ENCODE assay signal across 11 cellular contexts in genomic region chr10:104680467-104681401, GRCh38. TPM values are rescaled to one million over a fixed set of nuclear protein-coding genes. Genes with fewer than 3 reads are reported as not detected.
DNase-seq lines count a peak whose midpoint lies in the region; TF ChIP-seq lines count a peak whose summit lies in the region.
"Had no signal": no experiment of that assay in that cellular context is flagged by ENCODE, and none has a peak within 500 bp of the region (broad histone marks: within the 10 kb centered on the region; RNA-seq: fewer than 3 reads in every experiment).

No MANE protein-coding gene starts in this region.

- peaks cover 2% of the 10 kb centered on the region for H3K9me3 Mint-ChIP-seq in activated naive CD8-positive, alpha-beta T cell treated with anti-CD3 and anti-CD28 coated beads for 36 hours

- H3K4me3 Mint-ChIP-seq in activated naive CD8-positive, alpha-beta T cell treated with anti-CD3 and anti-CD28 coated beads for 36 hours, result no peak overlapping the region

- H3K9ac ChIP-seq in HUES64 (ENCODE audit: low read depth, low read length), result peak overlapping the region; percentile 69
- H3K9ac ChIP-seq in smooth muscle cell (ENCODE audit: low read depth), result no peak overlapping the region

- H3K36me3 Mint-ChIP-seq in activated naive CD8-positive, alpha-beta T cell treated with anti-CD3 and anti-CD28 coated beads for 36 hours, result no peaks in the 10 kb centered on the region

- no peaks in the 10 kb centered on the region for H4K20me1 ChIP-seq in smooth muscle cell (ENCODE audit: low read depth)

- H3K4me1 ChIP-seq in HUES64 (ENCODE audit: insufficient read depth, low read length) (no peaks in the 10 kb centered on the region), smooth muscle cell (ENCODE audit: low read depth) (no peaks in the 10 kb centered on the region)

- H3K4me2 ChIP-seq in smooth muscle cell, result peak overlapping the region; percentile 87

- peak in 9 of 10 donors; percentile 14 to 87 (median 70) for DNase-seq in dorsolateral prefrontal cortex
- peak; percentile 23 for DNase-seq in kidney epithelial cell (ENCODE audit: low read depth)
- DNase-seq in smooth muscle cell (lab: John Stamatoyannopoulos, UW; ENCODE audit: unreplicated experiment), result peak; percentile 7
- DNase-seq in NCI-H2107 treated with DMSO at 0.1 percent for 48 hours (lab: John Stamatoyannopoulos, UW; ENCODE audit: unreplicated experiment), result no peak
- DNase-seq in activated naive CD8-positive, alpha-beta T cell treated with anti-CD3 and anti-CD28 coated beads for 36 hours, result no peak
- no peak for DNase-seq in OCI-M1 (lab: John Stamatoyannopoulos, UW)
- no peak for DNase-seq in activated gamma-delta T cell (lab: John Stamatoyannopoulos, UW)
- DNase-seq: activated T-cell treated with anti-CD3 and anti-CD28 coated beads, Interleukin-2, amount 50 U/mL, for 48 hours; KBM-7 had no signal

- no peaks in the 10 kb centered on the region for H3K79me2 ChIP-seq in smooth muscle cell (ENCODE audit: low read depth)

- H3F3A ChIP-seq in smooth muscle cell (ENCODE audit: low read depth), result no peaks in the 10 kb centered on the region

- H3K9me3 ChIP-seq in HUES64 (ENCODE audit: insufficient read depth, low read depth, low read length) (no peaks in the 10 kb centered on the region), smooth muscle cell (replicated peaks; ENCODE audit: low read depth) (no peaks in the 10 kb centered on the region)

- no peaks in the 10 kb centered on the region for H3K4me1 Mint-ChIP-seq in activated naive CD8-positive, alpha-beta T cell treated with anti-CD3 and anti-CD28 coated beads for 36 hours

- intact Hi-C loops in dorsolateral prefrontal cortex (cut with DNase I), result no loop called here

- H3K27ac ChIP-seq in HUES64 (ENCODE audit: low read depth, low read length), result peak overlapping the region; percentile 50
- peak overlapping the region; percentile 17 to 88 (median 75) for H3K27ac ChIP-seq in dorsolateral prefrontal cortex
- peak overlapping the region; percentile 27 for H3K27ac ChIP-seq in smooth muscle cell (ENCODE audit: low read depth)

- peak overlapping the region; percentile 61 for H3K4me3 ChIP-seq in HUES64 (ENCODE audit: low read length)
- peak overlapping the region; percentile 21 to 67 (median 54) for H3K4me3 ChIP-seq in dorsolateral prefrontal cortex
- H3K4me3 ChIP-seq in kidney epithelial cell (ENCODE audit: low read depth, low read length), result peak overlapping the region; percentile 29
- peak overlapping the region; percentile 51 for H3K4me3 ChIP-seq in smooth muscle cell

- peaks cover 44% of the 10 kb centered on the region for H3K27me3 Mint-ChIP-seq in activated naive CD8-positive, alpha-beta T cell treated with anti-CD3 and anti-CD28 coated beads for 36 hours

- H3K27me3 ChIP-seq in HUES64 (ENCODE audit: insufficient read depth, low read length) (peaks cover 7% of the 10 kb centered on the region), dorsolateral prefrontal cortex (no peaks in the 10 kb centered on the region), kidney epithelial cell (ENCODE audit: control insufficient read depth, insufficient read depth, low read length) (no peaks in the 10 kb centered on the region), smooth muscle cell (ENCODE audit: low read depth) (peaks cover 29% of the 10 kb centered on the region)

- H3K27ac Mint-ChIP-seq in activated naive CD8-positive, alpha-beta T cell treated with anti-CD3 and anti-CD28 coated beads for 36 hours, result no peak overlapping the region

- H3K36me3 ChIP-seq in HUES64 (ENCODE audit: insufficient read depth, low read length), result no peaks in the 10 kb centered on the region
- no peaks in the 10 kb centered on the region for H3K36me3 ChIP-seq in kidney epithelial cell (ENCODE audit: control insufficient read depth, insufficient read depth, low read length)
- no peaks in the 10 kb centered on the region for H3K36me3 ChIP-seq in smooth muscle cell (ENCODE audit: low read depth)

- WGBS in HUES64, result 27% methylated on average over 33 of the region's 35 CpGs
- 24% methylated on average over 35 of the region's 35 CpGs for whole genome bisulfite sequencing in smooth muscle cell (ENCODE audit: low lambda C conversion rate)

- TF ChIP-seq CTCF in dorsolateral prefrontal cortex (IDR thresholded peaks at IDR 0.05 in 54 of 56, conservative IDR thresholded peaks at IDR 0.05 in 2 of 56; ENCODE audit: low read depth in 1 of 56, partially characterized antibody in 56 of 56) (peak in 6 of 56 donors; percentile 6 to 24 (median 10)), kidney epithelial cell (IDR thresholded peaks at IDR 0.05; ENCODE audit: insufficient read depth, low read length, poor library complexity, severe bottlenecking) (no peak), smooth muscle cell (IDR thresholded peaks at IDR 0.05; ENCODE audit: borderline replicate concordance, insufficient read depth, poor library complexity, severe bottlenecking) (no peak)

- H2AFZ ChIP-seq in smooth muscle cell (ENCODE audit: low read depth), result peak overlapping the region; percentile 92

RNA-seq across cellular contexts. Expression of gene SORCS3, which starts 39.6 kb away (rescaled TPM):
- polyA plus RNA-seq in HUES64 (2013, experiment 1 of 2), result 0.20 TPM
- 0.32 TPM for polyA plus RNA-seq in HUES64 (2013, experiment 2 of 2)
- total RNA-seq in dorsolateral prefrontal cortex, result 10 to 100 TPM in 110 of 120 experiments, 1 to 10 TPM in 10; 7.0 to 23.3 (median 14.2) TPM
- total RNA-seq in kidney epithelial cell, result 0.96 and 1.2 TPM in 2 replicates
- not detected in 2 replicates for total RNA-seq in smooth muscle cell
- polyA plus RNA-seq in smooth muscle cell, result not detected in 2 replicates
- not detected for total RNA-seq in activated naive CD8-positive, alpha-beta T cell treated with anti-CD3 and anti-CD28 coated beads for 36 hours
- total RNA-seq: fibroblast of villous mesenchyme had no signal

Comparison
In these comparisons a context has a peak if more than half of its experiments do, and no peak if none do; other contexts are left out.
1. DNase-seq: peak in dorsolateral prefrontal cortex (9 of 10), kidney epithelial cell (single experiment) and smooth muscle cell (single experiment); none in NCI-H2107 treated with DMSO at 0.1 percent for 48 hours (single experiment), activated naive CD8-positive, alpha-beta T cell treated with anti-CD3 and anti-CD28 coated beads for 36 hours (single experiment), OCI-M1 (single experiment) and activated gamma-delta T cell (single experiment).
2. Peak in every context shown above with its lines, with median percentiles within 50 percentile points of each other: H3K27ac ChIP-seq and H3K4me3 ChIP-seq.